ENCODE assay signal across 1 cellular context in the genomic region with DNA sequence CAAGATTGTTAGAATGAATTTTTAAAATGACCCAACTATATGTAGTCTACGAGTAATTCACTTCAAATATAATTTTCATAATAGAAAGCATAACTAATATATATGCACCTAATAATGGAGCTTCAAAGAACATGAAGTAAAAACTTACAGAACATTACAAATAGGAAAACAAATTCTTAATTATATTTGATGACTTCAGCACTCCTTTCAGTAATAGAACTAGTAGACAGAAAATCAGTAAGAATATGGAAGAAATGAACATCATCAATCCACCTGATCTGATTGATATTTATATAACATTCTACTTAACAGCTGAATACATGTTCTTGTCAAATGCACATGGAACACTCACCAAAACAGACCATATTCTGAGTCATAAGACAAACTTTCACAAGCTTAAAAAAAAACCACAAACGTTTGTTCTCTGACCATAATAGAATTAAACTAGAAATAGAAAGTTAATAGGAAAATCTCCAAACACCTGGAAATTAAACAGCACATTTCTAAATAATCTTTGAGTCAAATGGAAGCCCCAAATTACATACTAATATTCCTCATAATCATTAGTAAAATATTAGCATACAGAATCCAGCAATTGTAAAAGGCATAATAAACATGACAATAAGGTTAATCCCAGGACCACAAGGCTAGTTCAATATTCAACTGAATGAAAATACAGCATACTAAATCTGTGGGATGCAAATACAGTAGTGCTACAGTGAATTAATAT.
TF ChIP-seq lines count a peak whose summit lies in the region.

No MANE protein-coding gene starts in this region.

TF ChIP-seq in GM12878, 131 proteins besides CTCF, POLR2A, EP300 and RAD21 (continued from another document):
- TF ChIP-seq, protein P1, sequence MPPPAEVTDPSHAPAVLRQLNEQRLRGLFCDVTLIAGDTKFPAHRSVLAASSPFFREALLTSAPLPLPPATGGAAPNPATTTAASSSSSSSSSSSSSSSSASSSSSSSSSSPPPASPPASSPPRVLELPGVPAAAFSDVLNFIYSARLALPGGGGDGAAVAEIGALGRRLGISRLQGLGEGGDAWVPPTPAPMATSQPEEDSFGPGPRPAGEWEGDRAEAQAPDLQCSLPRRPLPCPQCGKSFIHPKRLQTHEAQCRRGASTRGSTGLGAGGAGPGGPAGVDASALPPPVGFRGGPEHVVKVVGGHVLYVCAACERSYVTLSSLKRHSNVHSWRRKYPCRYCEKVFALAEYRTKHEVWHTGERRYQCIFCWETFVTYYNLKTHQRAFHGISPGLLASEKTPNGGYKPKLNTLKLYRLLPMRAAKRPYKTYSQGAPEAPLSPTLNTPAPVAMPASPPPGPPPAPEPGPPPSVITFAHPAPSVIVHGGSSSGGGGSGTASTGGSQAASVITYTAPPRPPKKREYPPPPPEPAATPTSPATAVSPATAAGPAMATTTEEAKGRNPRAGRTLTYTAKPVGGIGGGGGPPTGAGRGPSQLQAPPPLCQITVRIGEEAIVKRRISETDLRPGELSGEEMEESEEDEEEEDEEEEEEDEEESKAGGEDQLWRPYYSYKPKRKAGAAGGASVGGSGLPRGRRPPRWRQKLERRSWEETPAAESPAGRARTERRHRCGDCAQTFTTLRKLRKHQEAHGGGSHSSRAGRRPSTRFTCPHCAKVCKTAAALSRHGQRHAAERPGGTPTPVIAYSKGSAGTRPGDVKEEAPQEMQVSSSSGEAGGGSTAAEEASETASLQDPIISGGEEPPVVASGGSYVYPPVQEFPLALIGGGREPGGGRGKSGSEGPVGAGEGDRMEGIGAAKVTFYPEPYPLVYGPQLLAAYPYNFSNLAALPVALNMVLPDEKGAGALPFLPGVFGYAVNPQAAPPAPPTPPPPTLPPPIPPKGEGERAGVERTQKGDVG (CRISPR knock-in tag; IDR thresholded peaks at IDR 0.05), result no peak
- no peak for TF ChIP-seq SREBF2 (IDR thresholded peaks at IDR 0.05; ENCODE audit: low read length)
- TF ChIP-seq ELK1 (IDR thresholded peaks at IDR 0.05; ENCODE audit: low read depth, low read length), result no peak
- TF ChIP-seq SMC3 (IDR thresholded peaks at IDR 0.05; ENCODE audit: borderline replicate concordance, low read length), result no peak
- TF ChIP-seq CEBPB (IDR thresholded peaks at IDR 0.05; ENCODE audit: borderline replicate concordance in 1 of 2, low read depth in 2 of 2, low read length in 2 of 2), result no peak
- TF ChIP-seq RBBP5 (conservative IDR thresholded peaks at IDR 0.05), result no peak
- TF ChIP-seq, protein P2, sequence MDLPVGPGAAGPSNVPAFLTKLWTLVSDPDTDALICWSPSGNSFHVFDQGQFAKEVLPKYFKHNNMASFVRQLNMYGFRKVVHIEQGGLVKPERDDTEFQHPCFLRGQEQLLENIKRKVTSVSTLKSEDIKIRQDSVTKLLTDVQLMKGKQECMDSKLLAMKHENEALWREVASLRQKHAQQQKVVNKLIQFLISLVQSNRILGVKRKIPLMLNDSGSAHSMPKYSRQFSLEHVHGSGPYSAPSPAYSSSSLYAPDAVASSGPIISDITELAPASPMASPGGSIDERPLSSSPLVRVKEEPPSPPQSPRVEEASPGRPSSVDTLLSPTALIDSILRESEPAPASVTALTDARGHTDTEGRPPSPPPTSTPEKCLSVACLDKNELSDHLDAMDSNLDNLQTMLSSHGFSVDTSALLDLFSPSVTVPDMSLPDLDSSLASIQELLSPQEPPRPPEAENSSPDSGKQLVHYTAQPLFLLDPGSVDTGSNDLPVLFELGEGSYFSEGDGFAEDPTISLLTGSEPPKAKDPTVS (IDR thresholded peaks at IDR 0.05; ENCODE audit: low read depth, low read length), result no peak
- no peak for TF ChIP-seq TBL1XR1 (IDR thresholded peaks at IDR 0.05; ENCODE audit: low read depth, low read length)
- TF ChIP-seq, protein P3, sequence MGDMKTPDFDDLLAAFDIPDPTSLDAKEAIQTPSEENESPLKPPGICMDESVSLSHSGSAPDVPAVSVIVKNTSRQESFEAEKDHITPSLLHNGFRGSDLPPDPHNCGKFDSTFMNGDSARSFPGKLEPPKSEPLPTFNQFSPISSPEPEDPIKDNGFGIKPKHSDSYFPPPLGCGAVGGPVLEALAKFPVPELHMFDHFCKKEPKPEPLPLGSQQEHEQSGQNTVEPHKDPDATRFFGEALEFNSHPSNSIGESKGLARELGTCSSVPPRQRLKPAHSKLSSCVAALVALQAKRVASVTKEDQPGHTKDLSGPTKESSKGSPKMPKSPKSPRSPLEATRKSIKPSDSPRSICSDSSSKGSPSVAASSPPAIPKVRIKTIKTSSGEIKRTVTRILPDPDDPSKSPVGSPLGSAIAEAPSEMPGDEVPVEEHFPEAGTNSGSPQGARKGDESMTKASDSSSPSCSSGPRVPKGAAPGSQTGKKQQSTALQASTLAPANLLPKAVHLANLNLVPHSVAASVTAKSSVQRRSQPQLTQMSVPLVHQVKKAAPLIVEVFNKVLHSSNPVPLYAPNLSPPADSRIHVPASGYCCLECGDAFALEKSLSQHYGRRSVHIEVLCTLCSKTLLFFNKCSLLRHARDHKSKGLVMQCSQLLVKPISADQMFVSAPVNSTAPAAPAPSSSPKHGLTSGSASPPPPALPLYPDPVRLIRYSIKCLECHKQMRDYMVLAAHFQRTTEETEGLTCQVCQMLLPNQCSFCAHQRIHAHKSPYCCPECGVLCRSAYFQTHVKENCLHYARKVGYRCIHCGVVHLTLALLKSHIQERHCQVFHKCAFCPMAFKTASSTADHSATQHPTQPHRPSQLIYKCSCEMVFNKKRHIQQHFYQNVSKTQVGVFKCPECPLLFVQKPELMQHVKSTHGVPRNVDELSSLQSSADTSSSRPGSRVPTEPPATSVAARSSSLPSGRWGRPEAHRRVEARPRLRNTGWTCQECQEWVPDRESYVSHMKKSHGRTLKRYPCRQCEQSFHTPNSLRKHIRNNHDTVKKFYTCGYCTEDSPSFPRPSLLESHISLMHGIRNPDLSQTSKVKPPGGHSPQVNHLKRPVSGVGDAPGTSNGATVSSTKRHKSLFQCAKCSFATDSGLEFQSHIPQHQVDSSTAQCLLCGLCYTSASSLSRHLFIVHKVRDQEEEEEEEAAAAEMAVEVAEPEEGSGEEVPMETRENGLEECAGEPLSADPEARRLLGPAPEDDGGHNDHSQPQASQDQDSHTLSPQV (IDR thresholded peaks at IDR 0.05), result no peak
- TF ChIP-seq SP1 (IDR thresholded peaks at IDR 0.05; ENCODE audit: low read depth, low read length), result no peak
- TF ChIP-seq CBX5 (IDR thresholded peaks at IDR 0.05; ENCODE audit: low read depth), result no peak
